8 cellular contexts compared by ENCODE assay signal in the genomic region with DNA sequence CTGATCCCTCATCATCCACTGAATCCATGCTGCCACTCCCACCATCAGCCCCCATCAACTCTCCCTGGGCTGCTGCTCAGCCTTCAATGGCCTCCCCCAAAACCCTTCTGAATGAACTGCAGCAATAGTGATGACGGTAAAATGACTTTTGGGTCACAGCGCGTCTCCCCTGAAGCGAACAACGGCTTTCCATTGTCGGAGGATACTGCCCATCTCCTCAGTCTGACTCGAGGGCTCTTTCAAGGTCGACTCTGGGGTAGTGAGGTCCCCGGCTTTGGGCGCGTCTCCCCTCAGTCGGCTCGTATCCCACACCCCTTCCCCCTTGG. TPM values are rescaled to one million over a fixed set of nuclear protein-coding genes. Genes with fewer than 3 reads are reported as not detected.
DNase-seq lines count a peak whose midpoint lies in the region; ATAC-seq and TF ChIP-seq lines count a peak whose summit lies in the region.

No MANE protein-coding gene starts in this region.

- H3K27ac Mint-ChIP-seq in dendritic cell treated with granulocyte-macrophage colony-stimulating factor and Interleukin-4, amounts not matched to agents 40 ng/mL and 50 ng/mL, for 4 days = peak overlapping the region; percentile 86
- peak overlapping the region; percentile 89 to 91 (median 91) for H3K27ac Mint-ChIP-seq in nephron

- TF ChIP-seq CTCF in BJ (IDR thresholded peaks at IDR 0.05; ENCODE audit: insufficient read depth, low read depth, low read length) (no peak), nephron (IDR thresholded peaks at IDR 0.05; ENCODE audit: unreplicated experiment in 3 of 3) (no peak)

- intact Hi-C loops in dendritic cell treated with granulocyte-macrophage colony-stimulating factor and Interleukin-4, amounts not matched to agents 40 ng/mL and 50 ng/mL, for 4 days (cut with micrococcal nuclease) = loop anchor here (2.0 to 10.0 kb wide), 3 partner anchors 56 to 254 kb away; partner anchors contain the start of gene ZBTB38

- CTCF ChIA-PET in BJ (lab: Yijun Ruan, JAX) = interaction anchor here (0.6 to 14.7 kb wide), 29 partner anchors 8 to 569 kb away, joined by 3 to 282 read pairs (median 4); partner anchors contain the start of genes PXYLP1, RASA2 and ZBTB38

- peak overlapping the region; percentile 74 for H3K4me2 ChIP-seq in Karpas-422 (ENCODE audit: low read depth, low read length, poor library complexity, severe bottlenecking)

- no peaks in the 10 kb centered on the region for H3K27me3 Mint-ChIP-seq in dendritic cell treated with granulocyte-macrophage colony-stimulating factor and Interleukin-4, amounts not matched to agents 40 ng/mL and 50 ng/mL, for 4 days
- no peaks in the 10 kb centered on the region for H3K27me3 Mint-ChIP-seq in nephron (ENCODE audit: low read depth)

- no peaks in the 10 kb centered on the region for H3K27me3 ChIP-seq in BJ (ENCODE audit: control insufficient read depth, insufficient read depth, low read length)
- no peaks in the 10 kb centered on the region for H3K27me3 ChIP-seq in Karpas-422 (ENCODE audit: low read length)

- peaks cover 50% of the 10 kb centered on the region for H3K4me1 Mint-ChIP-seq in dendritic cell treated with granulocyte-macrophage colony-stimulating factor and Interleukin-4, amounts not matched to agents 40 ng/mL and 50 ng/mL, for 4 days (ENCODE audit: low read depth)
- H3K4me1 Mint-ChIP-seq in nephron = peaks cover 15% of the 10 kb centered on the region

- peak overlapping the region; percentile 29; the same call in 1 of the 2 replicates for H2AFZ ChIP-seq in Karpas-422 (ENCODE audit: low read length)

- H3K4me3 Mint-ChIP-seq in dendritic cell treated with granulocyte-macrophage colony-stimulating factor and Interleukin-4, amounts not matched to agents 40 ng/mL and 50 ng/mL, for 4 days = peak overlapping the region; percentile 88
- H3K4me3 Mint-ChIP-seq in nephron = peak overlapping the region; percentile 96 to 99 (median 99)

- H3K36me3 ChIP-seq in BJ (ENCODE audit: control insufficient read depth, insufficient read depth, low read length) (no peaks in the 10 kb centered on the region), Karpas-422 (ENCODE audit: insufficient read depth, low read length) (no peaks in the 10 kb centered on the region)

- in situ Hi-C loops in ACHN (cut with HindIII; ENCODE audit: low pct_ligation_motif_present, low pct_unique_long_range_greater_than_20kb, low sequenced_read_pairs) = no loop called here

- peak overlapping the region; percentile 64 for H3K4me3 ChIP-seq in BJ (ENCODE audit: low read depth, low read length)
- H3K4me3 ChIP-seq in Karpas-422 (ENCODE audit: low read length) = peak overlapping the region; percentile 71

- H3K9me2 ChIP-seq in Karpas-422 (replicated peaks; ENCODE audit: insufficient read depth, low read length) = no peaks in the 10 kb centered on the region

- no peaks in the 10 kb centered on the region for H3K79me2 ChIP-seq in Karpas-422 (ENCODE audit: low read length)

- peak overlapping the region; percentile 78 for H3K9ac ChIP-seq in Karpas-422 (ENCODE audit: low read length)

- no peak overlapping the region for H3K27ac ChIP-seq in Karpas-422 (ENCODE audit: low read length)

- H3K9me3 ChIP-seq in Karpas-422 (ENCODE audit: low read length) = no peaks in the 10 kb centered on the region

- no peaks in the 10 kb centered on the region for H3K9me3 Mint-ChIP-seq in dendritic cell treated with granulocyte-macrophage colony-stimulating factor and Interleukin-4, amounts not matched to agents 40 ng/mL and 50 ng/mL, for 4 days
- H3K9me3 Mint-ChIP-seq in nephron = no peaks in the 10 kb centered on the region

- H3K4me1 ChIP-seq in Karpas-422 (ENCODE audit: low read length) = peaks cover 15% of the 10 kb centered on the region

- no peak for DNase-seq in BJ (ENCODE audit: low read depth)
- DNase-seq in Karpas-422 = no peak
- DNase-seq in ACHN = no peak
- DNase-seq in amniotic stem cell (lab: John Stamatoyannopoulos, UW) = no peak

- ATAC-seq in GM21526 (IDR thresholded peaks at IDR 0.05; ENCODE audit: low FRiP score, unreplicated experiment) (no peak), HG02840 (IDR thresholded peaks at IDR 0.05; ENCODE audit: low FRiP score, unreplicated experiment) (no peak)

- POLR2A ChIA-PET in BJ (lab: Charles Lee) = interaction anchor here (1.0 to 1.2 kb wide), 3 partner anchors 49 to 145 kb away, joined by 4 to 5 read pairs (median 4); no protein-coding TSS in a partner anchor

- peaks cover 5% of the 10 kb centered on the region for H3K36me3 Mint-ChIP-seq in dendritic cell treated with granulocyte-macrophage colony-stimulating factor and Interleukin-4, amounts not matched to agents 40 ng/mL and 50 ng/mL, for 4 days (ENCODE audit: low read depth)
- H3K36me3 Mint-ChIP-seq in nephron (ENCODE audit: low read depth) = no peaks in the 10 kb centered on the region

- H4K20me1 ChIP-seq in Karpas-422 (ENCODE audit: insufficient read depth, low read depth, low read length) = no peaks in the 10 kb centered on the region

RNA-seq across cellular contexts. Expression of gene ZBTB38, which starts 57.2 kb away (rescaled TPM):
- polyA plus RNA-seq in BJ (2011; rRNA removed) = 62.0 and 77.4 TPM in 2 replicates
- 92.7 and 105 TPM in 2 replicates for polyA minus RNA-seq in BJ (2011; rRNA and poly(A)+ RNA removed)
- total RNA-seq in Karpas-422 (2014; rRNA removed; shearing (Covaris generic); ENCODE audit: low replicate concordance) = 18.0 and 38.0 TPM in 2 replicates
